In the genomic region with DNA sequence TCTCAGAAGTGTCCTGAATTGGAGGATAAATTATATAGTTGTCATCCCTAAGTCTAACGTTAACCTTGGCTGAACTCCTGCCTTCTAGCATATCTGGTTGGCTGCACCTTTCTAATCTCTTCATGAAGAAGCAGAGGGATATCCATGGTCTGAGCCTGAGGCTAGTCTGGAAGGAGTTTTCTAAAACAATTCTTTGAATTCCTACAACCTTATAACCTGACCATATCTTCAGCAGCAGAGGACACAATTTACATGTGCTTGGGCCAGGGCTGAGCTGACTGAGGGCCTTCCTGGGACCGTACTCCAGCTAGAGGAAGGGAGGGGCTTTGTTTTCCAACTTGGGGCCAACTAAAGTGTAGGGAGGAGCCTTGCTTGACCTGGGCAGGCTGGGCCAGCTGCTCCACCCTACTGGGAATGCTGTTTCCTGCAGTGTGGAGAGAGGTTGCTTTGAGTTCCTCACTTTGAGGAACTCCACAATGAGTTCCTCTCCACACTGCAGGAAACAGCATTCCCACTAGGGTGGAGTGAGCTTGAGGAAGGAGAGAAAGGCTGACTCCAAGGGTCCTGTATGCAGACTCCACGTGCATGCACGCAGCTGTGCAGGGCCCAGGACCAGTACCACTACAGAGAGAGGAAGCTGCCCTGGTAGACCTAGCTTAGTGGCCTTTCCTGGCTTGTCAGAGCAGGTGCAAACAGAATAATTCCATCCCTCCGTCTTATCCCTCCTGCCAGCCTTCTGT, we compare ENCODE assay signal across 9 cellular contexts. TPM values are rescaled to one million over a fixed set of nuclear protein-coding genes. Genes with fewer than 3 reads are reported as not detected.
DNase-seq lines count a peak whose midpoint lies in the region; ATAC-seq and TF ChIP-seq lines count a peak whose summit lies in the region.
"Had no signal": no experiment of that assay in that cellular context is flagged by ENCODE, and none has a peak within 500 bp of the region (broad histone marks: within the 10 kb centered on the region; RNA-seq: fewer than 3 reads in every experiment).

No MANE protein-coding gene starts in this region.

- intact Hi-C loops in right lobe of liver (cut with DNase I), result no loop called here

- DNase-seq in MG63, result peak; percentile 20
- DNase-seq in caudate nucleus (lab: John Stamatoyannopoulos, UW), result no peak
- no peak for DNase-seq in right lobe of liver
- DNase-seq in NCI-H128 (lab: John Stamatoyannopoulos, UW; ENCODE audit: unreplicated experiment), result no peak
- no peak for DNase-seq in DMS153 treated with DMSO at 0.1 percent for 48 hours (lab: John Stamatoyannopoulos, UW; ENCODE audit: unreplicated experiment)
- DNase-seq: activated CD4-positive, alpha-beta T cell treated with anti-CD3 and anti-CD28 coated beads, Interleukin-2, amount 50 U/mL, for 48 hours; NCI-H748 treated with DMSO at 0.1 percent for 48 hours had no signal

- H3K4me3 ChIP-seq in MG63 (no peak overlapping the region), right lobe of liver (no peak overlapping the region)

- WGBS in right lobe of liver (ENCODE audit: insufficient coverage, low coverage, low lambda C conversion rate, missing lambda C conversion rate), result 44% methylated on average over 2 of the region's 5 CpGs

- no peak for TF ChIP-seq POLR2A in right lobe of liver (IDR thresholded peaks at IDR 0.05)

- no peak for TF ChIP-seq CTCF in right lobe of liver (IDR thresholded peaks at IDR 0.05)

- H3K36me3 ChIP-seq in MG63 (peaks cover 62% of the 10 kb centered on the region), right lobe of liver (peaks cover 3 to 16% (median 9%) of the 10 kb centered on the region in 4 donors)

- no peaks in the 10 kb centered on the region for H3K9me3 ChIP-seq in MG63
- no peaks in the 10 kb centered on the region for H3K9me3 ChIP-seq in right lobe of liver

- H3K27me3 ChIP-seq in MG63 (no peaks in the 10 kb centered on the region), right lobe of liver (no peaks in the 10 kb centered on the region)

- H3K27ac ChIP-seq in caudate nucleus (ENCODE audit: low read depth, low read length) (peak overlapping the region; percentile 37), right lobe of liver (peak overlapping the region in 2 of 3 donors; percentile 55 to 61), temporal lobe (ENCODE audit: low read depth, low read length) (peak overlapping the region; percentile 5)

- H3K4me1 ChIP-seq in right lobe of liver, result peaks cover 0 to 23% (median 7%) of the 10 kb centered on the region in 4 donors

- peak; percentile 44 to 73 (median 64) for ATAC-seq in right lobe of liver
- no peak for ATAC-seq in HG02884 (IDR thresholded peaks at IDR 0.05; ENCODE audit: unreplicated experiment)

RNA-seq across cellular contexts. Expression of gene CEP68, which starts 19.6 kb away (rescaled TPM):
- 4.5 and 4.9 TPM in 2 replicates for total RNA-seq in MG63 (2014; rRNA removed; shearing (Covaris generic); ENCODE audit: low replicate concordance)
- total RNA-seq in right lobe of liver, result 1 to 10 TPM; 1.7 to 4.3 (median 3.2) TPM
- 48.2 TPM for total RNA-seq in temporal lobe

RNA-seq across cellular contexts. Expression of gene RAB1A, which starts 54.1 kb away (rescaled TPM):
- 62.5 and 85.1 TPM in 2 replicates for total RNA-seq in MG63 (2014; rRNA removed; shearing (Covaris generic); ENCODE audit: low replicate concordance)
- total RNA-seq in right lobe of liver (100 to 1,000 TPM in 1 of 6 experiments, 10 to 100 TPM in 5; 65.0 to 119 (median 81.3) TPM), temporal lobe (97.1 TPM)

Comparison
In these comparisons a context has a peak if more than half of its experiments do, and no peak if none do; other contexts are left out.
1. H3K27ac ChIP-seq: peak in every context shown above with its lines; median percentile 58 in right lobe of liver; 37 in caudate nucleus; 5 in temporal lobe.